ENCODE assay signal across 1 cellular context in genomic region chr4:4260185-4260751, GRCh38.
TF ChIP-seq lines count a peak whose summit lies in the region.

No MANE protein-coding gene starts in this region.

TF ChIP-seq in H1, 55 proteins besides CTCF, POLR2A, EP300 and RAD21:
- no peak for TF ChIP-seq SUZ12 (IDR thresholded peaks at IDR 0.05; ENCODE audit: low read length)
- no peak for TF ChIP-seq NRF1 (IDR thresholded peaks at IDR 0.05; ENCODE audit: low read depth, low read length)
- TF ChIP-seq JUN (IDR thresholded peaks at IDR 0.05; ENCODE audit: low read depth, low read length) = no peak
- TF ChIP-seq SAP30 (IDR thresholded peaks at IDR 0.05; ENCODE audit: insufficient read depth, insufficient replicate concordance, low read length) = no peak
- no peak for TF ChIP-seq GTF2F1 (IDR thresholded peaks at IDR 0.05; ENCODE audit: borderline replicate concordance, low read depth, low read length)
